ENCODE assay signal across 12 cellular contexts in the genomic region with DNA sequence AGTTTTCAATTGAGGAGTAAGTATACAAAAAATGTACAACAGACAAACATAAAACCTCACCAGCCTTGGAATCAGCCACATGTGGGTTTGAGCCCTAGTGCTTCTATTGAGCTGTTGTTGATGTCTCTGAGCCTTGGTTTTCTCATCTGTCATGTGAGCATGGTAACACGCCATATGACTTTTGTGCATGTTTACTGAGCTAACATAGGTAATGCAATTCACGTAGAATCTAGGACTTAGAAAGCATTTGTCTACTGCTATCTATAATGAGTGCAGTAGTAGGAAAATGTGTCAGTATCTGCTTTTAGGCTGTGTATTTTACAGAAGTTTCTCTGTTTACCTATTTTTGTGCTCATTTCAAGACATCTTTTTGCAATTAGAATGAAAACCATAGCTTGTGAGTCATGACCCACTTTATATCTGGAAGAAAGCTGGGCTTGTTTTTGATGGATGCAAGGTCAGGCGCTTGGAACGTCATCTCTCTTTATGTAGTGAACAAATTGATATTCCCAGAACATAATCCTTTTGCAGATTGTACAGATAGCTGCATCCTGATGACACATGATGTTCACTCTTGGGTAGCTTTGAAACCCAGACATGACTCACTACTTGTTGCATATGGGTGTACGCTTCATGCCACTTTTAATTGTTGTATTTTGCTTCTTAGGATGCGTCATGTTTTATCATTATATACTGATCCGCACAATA.
DNase-seq lines count a peak whose midpoint lies in the region; ATAC-seq and TF ChIP-seq lines count a peak whose summit lies in the region.
"Had no signal": no experiment of that assay in that cellular context is flagged by ENCODE, and none has a peak within 500 bp of the region (broad histone marks: within the 10 kb centered on the region; RNA-seq: fewer than 3 reads in every experiment).

No MANE protein-coding gene starts in this region.

- no peaks in the 10 kb centered on the region for H3K27me3 Mint-ChIP-seq in type B pancreatic cell
- H3K27me3 Mint-ChIP-seq in activated CD4-positive, alpha-beta T cell treated with anti-CD3 and anti-CD28 coated beads, Interleukin-2, amount 10 ng/mL, durations not matched to agents 7 days and 5 days = no peaks in the 10 kb centered on the region

- H3K9me3 Mint-ChIP-seq in activated naive CD4-positive, alpha-beta T cell treated with anti-CD3 and anti-CD28 coated beads, Interleukin-2, amount 50 U/mL, for 72 hours = no peaks in the 10 kb centered on the region
- H3K9me3 Mint-ChIP-seq in type B pancreatic cell = no peaks in the 10 kb centered on the region
- H3K9me3 Mint-ChIP-seq in activated CD4-positive, alpha-beta T cell treated with anti-CD3 and anti-CD28 coated beads, Interleukin-2, amount 10 ng/mL, durations not matched to agents 7 days and 5 days = no peaks in the 10 kb centered on the region
- H3K9me3 Mint-ChIP-seq: dendritic cell treated with granulocyte-macrophage colony-stimulating factor and Interleukin-4, amounts not matched to agents 40 ng/mL and 50 ng/mL, for 4 days; immature natural killer cell had no signal

- H3K27ac Mint-ChIP-seq in activated naive CD4-positive, alpha-beta T cell treated with anti-CD3 and anti-CD28 coated beads, Interleukin-2, amount 50 U/mL, for 72 hours = no peak overlapping the region
- peak overlapping the region; percentile 19 for H3K27ac Mint-ChIP-seq in type B pancreatic cell
- H3K27ac Mint-ChIP-seq in activated CD4-positive, alpha-beta T cell treated with anti-CD3 and anti-CD28 coated beads, Interleukin-2, amount 10 ng/mL, durations not matched to agents 7 days and 5 days = no peak overlapping the region
- H3K27ac Mint-ChIP-seq: dendritic cell treated with granulocyte-macrophage colony-stimulating factor and Interleukin-4, amounts not matched to agents 40 ng/mL and 50 ng/mL, for 4 days had no signal

- POLR2A ChIA-PET in activated CD4-positive, alpha-beta T cell treated with anti-CD3 and anti-CD28 coated beads, Interleukin-2, amount 10 ng/mL, durations not matched to agents 7 days and 5 days (lab: Charles Lee) = no interaction called here

- peaks cover 5 to 7% of the 10 kb centered on the region in 2 donors for H3K36me3 Mint-ChIP-seq in activated naive CD4-positive, alpha-beta T cell treated with anti-CD3 and anti-CD28 coated beads, Interleukin-2, amount 50 U/mL, for 72 hours
- H3K36me3 Mint-ChIP-seq in type B pancreatic cell = peaks cover 15% of the 10 kb centered on the region
- H3K36me3 Mint-ChIP-seq in activated CD4-positive, alpha-beta T cell treated with anti-CD3 and anti-CD28 coated beads, Interleukin-2, amount 10 ng/mL, durations not matched to agents 7 days and 5 days (ENCODE audit: low read depth) = peaks cover 39% of the 10 kb centered on the region

- H3K4me1 Mint-ChIP-seq in type B pancreatic cell (ENCODE audit: unreplicated experiment) = peaks cover 39% of the 10 kb centered on the region
- peaks cover 33% of the 10 kb centered on the region for H3K4me1 Mint-ChIP-seq in activated CD4-positive, alpha-beta T cell treated with anti-CD3 and anti-CD28 coated beads, Interleukin-2, amount 10 ng/mL, durations not matched to agents 7 days and 5 days

- no peak for DNase-seq in activated naive CD4-positive, alpha-beta T cell treated with anti-CD3 and anti-CD28 coated beads, Interleukin-2, amount 50 U/mL, for 72 hours (ENCODE audit: low spot score in 2 of 2)
- DNase-seq in activated naive CD4-positive, alpha-beta T cell (lab: John Stamatoyannopoulos, UW) = no peak
- peak; percentile 93 for DNase-seq in fibroblast of villous mesenchyme (ENCODE audit: low read depth)
- DNase-seq in type B pancreatic cell (ENCODE audit: extremely low spot score, unreplicated experiment) = no peak
- DNase-seq in NCI-H2227 (lab: John Stamatoyannopoulos, UW; ENCODE audit: unreplicated experiment) = no peak
- DNase-seq in activated CD4-positive, alpha-beta T cell treated with anti-CD3 and anti-CD28 coated beads, Interleukin-2, amount 10 ng/mL, durations not matched to agents 7 days and 5 days = no peak
- DNase-seq: immature natural killer cell had no signal

- CTCF ChIA-PET in activated CD4-positive, alpha-beta T cell treated with anti-CD3 and anti-CD28 coated beads, Interleukin-2, amount 10 ng/mL, durations not matched to agents 7 days and 5 days (lab: Charles Lee) = interaction anchor here (0.8 to 1.3 kb wide), 3 partner anchors 14 to 34 kb away, joined by 3 read pairs; no protein-coding TSS in a partner anchor

- TF ChIP-seq CTCF in fibroblast of villous mesenchyme (IDR thresholded peaks at IDR 0.05; ENCODE audit: insufficient read depth, low read depth, low read length) (no peak), type B pancreatic cell (conservative IDR thresholded peaks at IDR 0.05) (no peak)

- H3K4me3 ChIP-seq in fibroblast of villous mesenchyme (ENCODE audit: low read depth, low read length) = no peak overlapping the region
- H3K4me3 ChIP-seq: BLaER1 treated with 17β-estradiol and CSF1 and Interleukin-3, amounts not matched to agents 10 nM and 100 nM; SK-N-MC had no signal

- peak; percentile 29 to 70 for ATAC-seq in activated naive CD4-positive, alpha-beta T cell treated with anti-CD3 and anti-CD28 coated beads, Interleukin-2, amount 50 U/mL, for 72 hours
- ATAC-seq in SK-N-SH treated with all-trans-retinoic acid at 6 μM for 48 hours (peak; percentile 63), GM21825 (IDR thresholded peaks at IDR 0.05; ENCODE audit: unreplicated experiment) (no peak)

- no peak overlapping the region for H3K4me3 Mint-ChIP-seq in type B pancreatic cell
- H3K4me3 Mint-ChIP-seq in activated CD4-positive, alpha-beta T cell treated with anti-CD3 and anti-CD28 coated beads, Interleukin-2, amount 10 ng/mL, durations not matched to agents 7 days and 5 days = no peak overlapping the region
- H3K4me3 Mint-ChIP-seq: dendritic cell treated with granulocyte-macrophage colony-stimulating factor and Interleukin-4, amounts not matched to agents 40 ng/mL and 50 ng/mL, for 4 days; immature natural killer cell had no signal

TF ChIP-seq in SK-N-SH treated with all-trans-retinoic acid at 6 μM for 48 hours, 23 proteins besides CTCF, POLR2A, EP300 and RAD21 (continues in another document):
- TF ChIP-seq SNAI2 (CRISPR knock-in tag; IDR thresholded peaks at IDR 0.05) (0 out of 2 replicates have a peak, but pooled peaks have one; percentile 63), ESRRG (CRISPR knock-in tag; IDR thresholded peaks at IDR 0.05) (peak; percentile 75), TSHZ2 (CRISPR knock-in tag; IDR thresholded peaks at IDR 0.05) (peak; percentile 90; the same call in 1 of the 2 replicates), ZNF8 (CRISPR knock-in tag; IDR thresholded peaks at IDR 0.05) (peak; percentile 17; the same call in 1 of the 2 replicates), GLIS3 (CRISPR knock-in tag; IDR thresholded peaks at IDR 0.05) (peak; percentile 89; the same call in 1 of the 2 replicates), ZFP30 (CRISPR knock-in tag; IDR thresholded peaks at IDR 0.05) (no peak), CSDC2 (CRISPR knock-in tag; IDR thresholded peaks at IDR 0.05) (peak; percentile 93; the same call in 1 of the 2 replicates), ZFP3 (CRISPR knock-in tag; IDR thresholded peaks at IDR 0.05) (peak; percentile 68), ISL1 (CRISPR knock-in tag; IDR thresholded peaks at IDR 0.05) (peak; percentile 98), TCF4 (CRISPR knock-in tag; IDR thresholded peaks at IDR 0.05; ENCODE audit: borderline replicate concordance) (peak; percentile 90), OSR1 (CRISPR knock-in tag; IDR thresholded peaks at IDR 0.05) (no peak), BACH2 (CRISPR knock-in tag; IDR thresholded peaks at IDR 0.05; ENCODE audit: borderline replicate concordance) (0 out of 2 replicates have a peak, but pooled peaks have one; percentile 6), TOX (CRISPR knock-in tag; IDR thresholded peaks at IDR 0.05; ENCODE audit: borderline replicate concordance) (peak; percentile 97; the same call in 1 of the 2 replicates), RARB (CRISPR knock-in tag; IDR thresholded peaks at IDR 0.05) (peak; percentile 87), PPARA (CRISPR knock-in tag; IDR thresholded peaks at IDR 0.05; ENCODE audit: borderline replicate concordance) (no peak), ZNF565 (CRISPR knock-in tag; conservative IDR thresholded peaks at IDR 0.05; ENCODE audit: low read depth) (no peak), ZNF70 (CRISPR knock-in tag; IDR thresholded peaks at IDR 0.05) (no peak)
